In the genomic region with DNA sequence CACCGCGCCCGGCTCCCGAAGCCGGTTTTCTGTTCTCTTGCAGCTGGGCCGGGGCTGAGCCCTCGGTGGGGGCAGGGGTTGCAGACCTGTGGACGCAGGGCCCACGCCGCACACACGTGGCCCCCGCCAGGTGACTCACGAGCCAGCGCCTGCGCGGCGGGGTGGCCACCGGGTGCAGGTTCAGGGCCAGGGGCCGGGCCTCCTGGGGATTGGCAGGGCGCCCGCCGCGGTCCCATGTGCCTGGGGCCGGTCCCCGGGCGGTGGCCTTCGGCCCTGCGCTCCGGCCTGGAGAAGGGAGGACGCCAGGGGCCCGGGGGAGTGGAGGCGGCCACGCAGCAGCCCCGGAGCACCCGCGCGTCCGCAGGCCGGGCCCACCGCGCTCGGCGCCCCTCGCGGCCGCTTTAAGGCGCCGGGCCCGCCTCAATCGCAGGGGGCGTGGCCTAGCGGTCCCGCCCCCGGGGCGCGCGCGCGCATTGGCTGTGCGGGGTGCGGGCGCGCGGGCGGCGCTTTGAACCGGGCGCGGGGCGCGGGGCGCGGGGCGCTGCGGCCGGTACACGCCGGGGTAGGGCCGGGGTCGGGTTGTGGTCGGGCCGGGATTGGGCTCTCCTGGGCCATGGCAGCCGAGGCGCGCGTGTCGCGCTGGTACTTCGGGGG, we compare ENCODE assay signal across 8 cellular contexts. TPM values are rescaled to one million over a fixed set of nuclear protein-coding genes. Genes with fewer than 3 reads are reported as not detected.
DNase-seq lines count a peak whose midpoint lies in the region; ATAC-seq and TF ChIP-seq lines count a peak whose summit lies in the region.

A gene with protein sequence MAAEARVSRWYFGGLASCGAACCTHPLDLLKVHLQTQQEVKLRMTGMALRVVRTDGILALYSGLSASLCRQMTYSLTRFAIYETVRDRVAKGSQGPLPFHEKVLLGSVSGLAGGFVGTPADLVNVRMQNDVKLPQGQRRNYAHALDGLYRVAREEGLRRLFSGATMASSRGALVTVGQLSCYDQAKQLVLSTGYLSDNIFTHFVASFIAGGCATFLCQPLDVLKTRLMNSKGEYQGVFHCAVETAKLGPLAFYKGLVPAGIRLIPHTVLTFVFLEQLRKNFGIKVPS (plus strand): TSS at position 471 of the 654 bp plus-strand sequence. CDS start 143 bp downstream, at position 614.

- no peaks in the 10 kb centered on the region for H3K36me3 ChIP-seq in CD4-positive, alpha-beta memory T cell (ENCODE audit: insufficient read depth, low read length)
- H3K36me3 ChIP-seq in PC-9 (ENCODE audit: low read depth) (no peaks in the 10 kb centered on the region), muscle layer of duodenum (ENCODE audit: control insufficient read depth in 1 of 2, insufficient read depth in 2 of 2, low read length in 2 of 2) (peaks cover 0 to 14% of the 10 kb centered on the region in 2 donors)

- no peaks in the 10 kb centered on the region for H3K9me3 ChIP-seq in CD4-positive, alpha-beta memory T cell (ENCODE audit: control insufficient read depth in 1 of 2, low read length in 2 of 2)
- H3K9me3 ChIP-seq in PC-9 (ENCODE audit: insufficient read depth, low read depth) (no peaks in the 10 kb centered on the region), muscle layer of duodenum (ENCODE audit: control insufficient read depth in 1 of 2, low read length in 2 of 2) (no peaks in the 10 kb centered on the region)

- H3F3A ChIP-seq in PC-9 (ENCODE audit: insufficient read depth, low read depth), result peaks cover 26% of the 10 kb centered on the region; the same call in 1 of the 2 replicates

- no peaks in the 10 kb centered on the region for H3K9me3 Mint-ChIP-seq in CD4-positive, alpha-beta memory T cell

- H3K4me3 Mint-ChIP-seq in CD4-positive, alpha-beta memory T cell, result peak within 1 kb of the TSS; percentile 75 to 87 (median 80)

- peaks cover 27% of the 10 kb centered on the region for H3K79me2 ChIP-seq in PC-9 (ENCODE audit: low read depth)

- H3K27ac Mint-ChIP-seq in CD4-positive, alpha-beta memory T cell, result peak within 1 kb of the TSS in 5 of 7 donors; percentile 66 to 92 (median 81)

- no TSS peak for BruUV-seq in PC-9 (replicated peaks; lab: Mats Ljungman, UMichigan)

- H2AFZ ChIP-seq in PC-9, result no peak within 1 kb of the TSS

- intact Hi-C loops in CD4-positive, alpha-beta memory T cell (cut with micrococcal nuclease), result loop anchor here (1.0 kb wide), 1 partner anchor 9 kb away; a partner anchor contains a TSS
- intact Hi-C loops in PC-9 (cut with micrococcal nuclease; ENCODE audit: unreplicated experiment), result loop anchor here (2.0 to 5.0 kb wide), 2 partner anchors 75 to 149 kb away; a partner anchor contains a TSS

- no peaks in the 10 kb centered on the region for H3K9me2 ChIP-seq in PC-9 (ENCODE audit: insufficient read depth)

- H3K4me2 ChIP-seq in PC-9, result peak within 1 kb of the TSS; percentile 88

- H3K36me3 Mint-ChIP-seq in CD4-positive, alpha-beta memory T cell, result peaks cover 0 to 4% of the 10 kb centered on the region in 2 donors

- DNase-seq in CD4-positive, alpha-beta memory T cell, result peak; percentile 76 to 82 (median 80)
- DNase-seq in HuH-7 (ENCODE audit: low spot score), result peak; percentile 91
- peak; percentile 75 to 96 for DNase-seq in PC-9
- peak; percentile 86 for DNase-seq in activated T-cell treated with anti-CD3 and anti-CD28 coated beads, Interleukin-2, amount 50 U/mL, for 1 hour
- DNase-seq in stimulated activated CD8-positive, alpha-beta memory T cell treated with anti-CD3 and anti-CD28 coated beads, Interleukin-4, amount 100 ng/mL, for 48 hours, result peak; percentile 87

- H3K27me3 Mint-ChIP-seq in CD4-positive, alpha-beta memory T cell, result no peaks in the 10 kb centered on the region

- peaks cover 5 to 26% (median 16%) of the 10 kb centered on the region in 4 donors for H3K4me1 Mint-ChIP-seq in CD4-positive, alpha-beta memory T cell

- H3K4me3 ChIP-seq in CD4-positive, alpha-beta memory T cell (ENCODE audit: low read length in 2 of 2), result peak within 1 kb of the TSS; percentile 2 to 58
- peak within 1 kb of the TSS; percentile 77 for H3K4me3 ChIP-seq in PC-9
- H3K4me3 ChIP-seq in muscle layer of duodenum (ENCODE audit: low read depth in 1 of 2, low read length in 2 of 2), result peak within 1 kb of the TSS; percentile 57 to 79

- no peak for TF ChIP-seq CTCF in PC-9 (conservative IDR thresholded peaks at IDR 0.05)

- CTCF ChIA-PET in CD4-positive, alpha-beta memory T cell (lab: Charles Lee; ENCODE audit: partially characterized antibody), result no interaction called here
- CTCF ChIA-PET in PC-9 (lab: Charles Lee), result no interaction called here

- H3K27ac ChIP-seq in CD4-positive, alpha-beta memory T cell (ENCODE audit: low read depth, low read length), result peak within 1 kb of the TSS; percentile 38
- peak within 1 kb of the TSS; percentile 50 for H3K27ac ChIP-seq in PC-9
- H3K27ac ChIP-seq in muscle layer of duodenum (ENCODE audit: low read length), result no peak within 1 kb of the TSS

- no peaks in the 10 kb centered on the region for H3K27me3 ChIP-seq in CD4-positive, alpha-beta memory T cell (ENCODE audit: insufficient read depth, low read length)
- H3K27me3 ChIP-seq in PC-9 (ENCODE audit: insufficient read depth, low read depth) (no peaks in the 10 kb centered on the region), muscle layer of duodenum (ENCODE audit: low read depth, low read length) (no peaks in the 10 kb centered on the region)

- POLR2A ChIA-PET in CD4-positive, alpha-beta memory T cell (lab: Charles Lee; ENCODE audit: partially characterized antibody), result interaction anchor here (0.8 to 1.7 kb wide), 7 partner anchors 9 to 157 kb away, joined by 3 to 13 read pairs (median 4); a partner anchor contains a TSS
- POLR2A ChIA-PET in PC-9 (lab: Charles Lee; ENCODE audit: unreplicated experiment), result interaction anchor here (0.6 to 0.7 kb wide), 3 partner anchors 9 to 365 kb away, joined by 3 to 18 read pairs (median 14); no protein-coding TSS in a partner anchor

- peak; percentile 31 for ATAC-seq in GM19468 (IDR thresholded peaks at IDR 0.05; ENCODE audit: extremely low read depth, unreplicated experiment)
- ATAC-seq in esophagus mucosa, result peak; percentile 84

- H4K20me1 ChIP-seq in PC-9 (ENCODE audit: insufficient read depth), result 0 out of 2 replicates have a peak, but pooled peaks cover 3% of the 10 kb centered on the region

- peaks cover 28% of the 10 kb centered on the region for H3K4me1 ChIP-seq in CD4-positive, alpha-beta memory T cell (ENCODE audit: insufficient read depth, low read length)
- H3K4me1 ChIP-seq in PC-9 (replicated peaks; ENCODE audit: insufficient read depth) (peaks cover 24% of the 10 kb centered on the region), muscle layer of duodenum (ENCODE audit: control insufficient read depth in 1 of 2, insufficient read depth in 2 of 2, low read length in 2 of 2) (peaks cover 14 to 27% of the 10 kb centered on the region in 2 donors)

RNA-seq across cellular contexts. Expression of the gene that starts here (rescaled TPM):
- 1 to 10 TPM; 4.0 to 5.0 TPM for total RNA-seq in CD4-positive, alpha-beta memory T cell
- 1 to 10 TPM; 3.2 to 5.2 TPM for polyA plus RNA-seq in CD4-positive, alpha-beta memory T cell
- 83.6 and 86.5 TPM in 2 replicates for total RNA-seq in PC-9 (2021)
- 37.2 TPM for total RNA-seq in esophagus mucosa
